In the genomic region with DNA sequence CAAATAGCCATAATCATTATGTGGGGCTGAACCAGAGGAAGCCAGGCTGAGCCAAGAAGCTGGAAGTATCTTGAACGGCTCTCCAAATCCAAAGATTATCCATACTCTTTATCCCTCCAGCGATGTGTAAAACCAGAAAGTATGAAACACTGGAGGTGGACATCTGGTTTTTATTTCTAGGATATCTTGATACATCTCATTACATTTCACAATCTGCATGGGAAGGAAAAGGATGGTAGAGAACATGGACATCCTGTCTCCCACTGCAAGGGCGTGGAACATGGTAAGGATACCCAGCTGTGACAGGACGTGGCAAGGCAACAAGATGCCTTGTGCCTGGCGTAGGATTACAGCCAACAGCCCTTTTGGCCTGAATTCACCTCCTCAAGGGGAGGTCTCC, we compare ENCODE assay signal across 30 cellular contexts.
"Had no signal": no experiment of that assay in that cellular context is flagged by ENCODE, and none has a peak within 500 bp of the region (broad histone marks: within the 10 kb centered on the region; RNA-seq: fewer than 3 reads in every experiment).

No MANE protein-coding gene starts in this region.

- H3K27ac ChIP-seq: neural progenitor cell, ovary, parathyroid adenoma, psoas muscle, skin epidermis, spleen, stomach, thoracic aorta, thyroid gland, tibial nerve, upper lobe of left lung, vagina had no signal

- H3K4me2 ChIP-seq: neural progenitor cell, smooth muscle cell had no signal

- H3K9me3 Mint-ChIP-seq: natural killer cell; nephron; neural progenitor cell; stimulated activated naive CD8-positive, alpha-beta T cell treated with anti-CD3 and anti-CD28 coated beads, Interleukin-15, Interleukin-2, amounts not matched to agents 100 ng/mL and 50 ng/mL, for 24 hours had no signal

- H3K4me3 ChIP-seq: neural progenitor cell, ovary, psoas muscle, skin epidermis, smooth muscle cell, spleen, stomach, thoracic aorta, thyroid gland, tibial nerve, upper lobe of left lung, vagina had no signal

- H3K4me1 Mint-ChIP-seq: nephron, neural progenitor cell had no signal

- H2AFZ ChIP-seq: neural progenitor cell, parathyroid adenoma had no signal

- H3K27ac Mint-ChIP-seq: natural killer cell; nephron; neural progenitor cell; stimulated activated naive CD8-positive, alpha-beta T cell treated with anti-CD3 and anti-CD28 coated beads, Interleukin-15, Interleukin-2, amounts not matched to agents 100 ng/mL and 50 ng/mL, for 24 hours had no signal

- H3K4me1 ChIP-seq: neural progenitor cell, parathyroid adenoma, psoas muscle, stomach, thyroid gland, tibial nerve, vagina had no signal

- H3K79me2 ChIP-seq: parathyroid adenoma had no signal

- DNase-seq: natural killer cell; occipital lobe; ovary; posterior cingulate gyrus; psoas muscle; right cardiac atrium; spleen; stimulated activated CD4-positive, alpha-beta T cell treated with anti-CD3 and anti-CD28 coated beads, Interleukin-12 subunit alpha, Interleukin-12 subunit beta, amount 100 ng/mL, for 4 hours; stimulated activated CD4-positive, alpha-beta T cell treated with anti-CD3 and anti-CD28 coated beads, Interleukin-1b, Interleukin-23, amount 100 ng/mL, for 48 hours; stimulated activated CD4-positive, alpha-beta T cell treated with anti-CD3 and anti-CD28 coated beads, Interleukin-4, amount 100 ng/mL, for 1 hour; stimulated activated CD4-positive, alpha-beta T cell treated with anti-CD3 and anti-CD28 coated beads, Interleukin-4, amount 100 ng/mL, for 4 hours; stimulated activated CD8-positive, alpha-beta memory T cell treated with anti-CD3 and anti-CD28 coated beads, Interleukin-4, amount 100 ng/mL, for 48 hours; stimulated activated naive B cell treated with anti-CD40 and anti-IgM and Interleukin-4, amounts not matched to agents 10 μg/mL and 1 μg/mL and 100 μg/mL, for 72 hours; stimulated activated naive CD4-positive, alpha-beta T cell treated with Interleukin-2 at 50 U/mL for 16 hours; stomach; thyroid gland; trophoblast cell; upper lobe of left lung had no signal

- H3K27me3 ChIP-seq: neural progenitor cell, ovary, spleen, stomach, thyroid gland, tibial nerve, upper lobe of left lung, vagina had no signal

- H3K9ac ChIP-seq: neural progenitor cell, parathyroid adenoma had no signal

- H3K9me3 ChIP-seq: ovary, psoas muscle, spleen, stomach, thoracic aorta, thyroid gland, tibial nerve, upper lobe of left lung, vagina had no signal

- FAIRE-seq: urothelium cell line had no signal

- H3K36me3 Mint-ChIP-seq: natural killer cell had no signal

- H3K4me3 Mint-ChIP-seq: natural killer cell; nephron; neural progenitor cell; stimulated activated naive B cell treated with anti-CD40 and anti-IgM and Interleukin-4, amounts not matched to agents 10 μg/mL and 1 μg/mL and 100 μg/mL, for 72 hours; stimulated activated naive CD8-positive, alpha-beta T cell treated with anti-CD3 and anti-CD28 coated beads, Interleukin-15, Interleukin-2, amounts not matched to agents 100 ng/mL and 50 ng/mL, for 24 hours had no signal

- H3K36me3 ChIP-seq: neural progenitor cell, ovary had no signal

- ATAC-seq: natural killer cell; psoas muscle; right cardiac atrium; sciatic nerve; stimulated activated naive B cell treated with anti-CD40 and anti-IgM and Interleukin-4, amounts not matched to agents 10 μg/mL and 1 μg/mL and 100 μg/mL, for 72 hours had no signal

- H3K27me3 Mint-ChIP-seq: progenitor cell of endocrine pancreas; stimulated activated naive B cell treated with anti-CD40 and anti-IgM and Interleukin-4, amounts not matched to agents 10 μg/mL and 1 μg/mL and 100 μg/mL, for 72 hours; stimulated activated naive CD8-positive, alpha-beta T cell treated with anti-CD3 and anti-CD28 coated beads, Interleukin-15, Interleukin-2, amounts not matched to agents 100 ng/mL and 50 ng/mL, for 24 hours had no signal
